In the genomic region with DNA sequence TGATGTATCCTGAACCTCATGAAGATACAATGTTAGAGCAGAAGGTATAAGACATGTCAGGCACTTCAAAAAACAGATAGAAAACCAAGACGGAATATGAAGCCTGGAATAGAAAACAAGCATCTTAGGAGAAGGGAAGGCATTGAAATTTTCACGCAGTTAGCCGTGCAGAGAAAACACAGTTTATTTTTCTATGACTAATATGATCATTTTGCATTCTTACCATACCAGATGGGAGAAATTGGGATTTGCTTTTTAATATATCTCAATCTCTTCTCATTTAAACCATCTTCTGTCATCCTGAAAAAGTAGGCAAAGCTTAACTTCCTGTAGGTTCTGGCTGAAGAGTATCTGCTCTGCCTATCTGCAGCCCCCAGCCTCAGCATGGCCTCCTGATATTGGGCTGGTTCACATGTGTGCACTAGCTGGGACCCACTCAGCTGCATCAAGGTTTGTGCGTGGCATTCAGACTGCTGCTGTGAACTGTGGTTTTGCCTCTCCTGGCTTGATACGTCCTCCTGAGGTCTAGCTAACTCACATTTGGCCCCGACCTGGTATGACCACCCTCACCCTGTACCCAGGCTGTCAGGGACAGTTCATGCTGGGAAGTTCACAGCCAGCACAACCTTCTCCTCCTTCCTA, we compare ENCODE assay signal across 15 cellular contexts.
DNase-seq lines count a peak whose midpoint lies in the region; TF ChIP-seq lines count a peak whose summit lies in the region.
"Had no signal": no experiment of that assay in that cellular context is flagged by ENCODE, and none has a peak within 500 bp of the region (broad histone marks: within the 10 kb centered on the region; RNA-seq: fewer than 3 reads in every experiment).

No MANE protein-coding gene starts in this region.

- no peaks in the 10 kb centered on the region for H3K27me3 ChIP-seq in skeletal muscle satellite cell (ENCODE audit: control insufficient read depth, insufficient read depth, low read length)
- H3K27me3 ChIP-seq: heart right ventricle, suprapubic skin had no signal

- peak overlapping the region; percentile 62 for H3K9ac ChIP-seq in skeletal muscle satellite cell (ENCODE audit: low read depth, low read length)

- H3K4me2 ChIP-seq in skeletal muscle satellite cell (ENCODE audit: low read length), result peak overlapping the region; percentile 78

- H3K4me1 ChIP-seq in skeletal muscle satellite cell (ENCODE audit: control insufficient read depth, insufficient read depth, low read length), result peaks cover 30% of the 10 kb centered on the region
- H3K4me1 ChIP-seq: suprapubic skin had no signal

- H3K4me3 ChIP-seq in foreskin fibroblast (ENCODE audit: low read depth in 1 of 2, low read length in 2 of 2) (no peak overlapping the region), skeletal muscle satellite cell (ENCODE audit: low read length) (peak overlapping the region; percentile 51)
- H3K4me3 ChIP-seq: heart right ventricle, suprapubic skin had no signal

- no peaks in the 10 kb centered on the region for H3K36me3 ChIP-seq in skeletal muscle satellite cell (ENCODE audit: insufficient read depth, low read length)
- H3K36me3 ChIP-seq: heart right ventricle, suprapubic skin had no signal

- no peak for TF ChIP-seq CTCF in foreskin fibroblast (IDR thresholded peaks at IDR 0.05; ENCODE audit: low read depth, low read length)
- TF ChIP-seq CTCF in GM20000 (IDR thresholded peaks at IDR 0.05; ENCODE audit: extremely low read depth, missing control alignments), result no peak

- DNase-seq in Caki2 (ENCODE audit: low read depth) (peak; percentile 28), astrocyte of the hippocampus (ENCODE audit: low read depth, low spot score) (peak; percentile 28), foreskin fibroblast (peak; percentile 17 to 58), cerebellum (ENCODE audit: low spot score) (no peak), GM20000 (ENCODE audit: low spot score) (no peak), MV-4-11 (lab: John Stamatoyannopoulos, UW) (no peak), NCI-H1417 (lab: John Stamatoyannopoulos, UW) (no peak)
- DNase-seq: ACHN; activated CD8-positive, alpha-beta memory T cell treated with anti-CD3 and anti-CD28 coated beads, Interleukin-2, amount 10 ng/mL, durations not matched to agents 7 days and 5 days; activated naive CD4-positive, alpha-beta T cell treated with anti-CD3 and anti-CD28 coated beads, Interleukin-2, amount 10 ng/mL, durations not matched to agents 7 days and 5 days; cerebellar nuclear complex; NCI-H2029 had no signal

- in situ Hi-C loops in Caki2 (cut with HindIII; ENCODE audit: low pct_unique_long_range_greater_than_20kb, low sequenced_read_pairs), result no loop called here

- no peaks in the 10 kb centered on the region for H3K9me3 ChIP-seq in skeletal muscle satellite cell (replicated peaks; ENCODE audit: low read length)
- H3K9me3 ChIP-seq: suprapubic skin had no signal

Comparison
In these comparisons a context has a peak if more than half of its experiments do, and no peak if none do; other contexts are left out.
1. DNase-seq: peak in Caki2 (single experiment), astrocyte of the hippocampus (single experiment) and foreskin fibroblast (2 of 2); none in cerebellum (single experiment), GM20000 (single experiment), MV-4-11 (single experiment) and NCI-H1417 (0 of 3).